ENCODE assay signal across 20 cellular contexts in genomic region chr5:173653822-173654523, GRCh38.
"Had no signal": no experiment of that assay in that cellular context is flagged by ENCODE, and none has a peak within 500 bp of the region (broad histone marks: within the 10 kb centered on the region; RNA-seq: fewer than 3 reads in every experiment).

No MANE protein-coding gene starts in this region.

- H3K4me3 ChIP-seq: lung, right lobe of liver, skin epidermis, thyroid gland had no signal

- ATAC-seq: foreskin keratinocyte, left lobe of liver, right lobe of liver had no signal

- H3K36me3 ChIP-seq: right lobe of liver, thyroid gland had no signal

- H3K9me3 Mint-ChIP-seq: activated naive CD4-positive, alpha-beta T cell treated with anti-CD3 and anti-CD28 coated beads, Interleukin-2, amount 50 U/mL, for 24 hours; stimulated activated naive CD8-positive, alpha-beta T cell treated with anti-CD3 and anti-CD28 coated beads, Interleukin-15, Interleukin-2, amounts not matched to agents 100 ng/mL and 50 ng/mL, for 24 hours had no signal

- H3K27ac ChIP-seq: foreskin keratinocyte, right lobe of liver, skin epidermis, thyroid gland had no signal

- H3K27me3 ChIP-seq: right lobe of liver, thyroid gland had no signal

- DNase-seq: activated CD4-positive, alpha-beta T cell treated with anti-CD3 and anti-CD28 coated beads for 4 hours; activated CD4-positive, alpha-beta T cell treated with anti-CD3 and anti-CD28 coated beads, Interleukin-2, amount 50 U/mL, for 48 hours; activated CD4-positive, CD25-positive, alpha-beta regulatory T cell; activated gamma-delta T cell treated with Interleukin-2 at 50 U/mL for 16 hours; aorta; dermis blood vessel endothelial cell; effector CD8-positive, alpha-beta T cell; foreskin keratinocyte; naive B cell; right lobe of liver; stimulated activated CD4-positive, alpha-beta T cell treated with anti-CD3 and anti-CD28 coated beads, Interleukin-1b, Interleukin-23, amount 100 ng/mL, for 48 hours; substantia nigra; thyroid gland had no signal

- H3K4me1 Mint-ChIP-seq: activated naive CD4-positive, alpha-beta T cell treated with anti-CD3 and anti-CD28 coated beads, Interleukin-2, amount 50 U/mL, for 24 hours; naive B cell had no signal

- H3K36me3 Mint-ChIP-seq: activated naive CD4-positive, alpha-beta T cell treated with anti-CD3 and anti-CD28 coated beads, Interleukin-2, amount 50 U/mL, for 24 hours had no signal

- H3K27ac Mint-ChIP-seq: activated naive CD4-positive, alpha-beta T cell treated with anti-CD3 and anti-CD28 coated beads, Interleukin-2, amount 50 U/mL, for 24 hours; brain; stimulated activated naive CD8-positive, alpha-beta T cell treated with anti-CD3 and anti-CD28 coated beads, Interleukin-15, Interleukin-2, amounts not matched to agents 100 ng/mL and 50 ng/mL, for 24 hours had no signal

- H3K4me3 Mint-ChIP-seq: activated naive CD4-positive, alpha-beta T cell treated with anti-CD3 and anti-CD28 coated beads, Interleukin-2, amount 50 U/mL, for 24 hours; brain; naive B cell; neural crest cell; stimulated activated naive CD8-positive, alpha-beta T cell treated with anti-CD3 and anti-CD28 coated beads, Interleukin-15, Interleukin-2, amounts not matched to agents 100 ng/mL and 50 ng/mL, for 24 hours had no signal

- H3K4me1 ChIP-seq: foreskin keratinocyte, thyroid gland had no signal
